Comparison of ENCODE assay signal across 13 cellular contexts in the genomic region with DNA sequence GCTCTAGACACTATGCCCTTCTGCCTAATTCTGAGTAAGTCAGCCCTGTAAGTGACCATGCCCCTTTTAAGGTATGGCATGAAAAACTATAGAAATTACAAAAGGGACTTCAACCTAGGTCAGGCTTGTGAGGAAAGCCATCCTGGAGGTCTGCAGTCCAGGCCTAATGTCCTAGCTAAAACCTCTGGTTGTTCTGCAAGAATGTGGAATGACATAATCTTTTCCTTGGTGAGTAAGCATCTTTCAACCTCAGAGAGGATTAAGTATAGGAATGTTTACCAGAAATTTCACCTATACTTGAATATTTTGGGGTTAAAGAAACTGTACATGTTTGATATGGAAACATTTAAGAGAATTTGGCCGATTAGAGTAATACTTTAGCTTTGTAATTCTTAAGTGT. TPM values are rescaled to one million over a fixed set of nuclear protein-coding genes. Genes with fewer than 3 reads are reported as not detected.
DNase-seq lines count a peak whose midpoint lies in the region; ATAC-seq and TF ChIP-seq lines count a peak whose summit lies in the region.
"Had no signal": no experiment of that assay in that cellular context is flagged by ENCODE, and none has a peak within 500 bp of the region (broad histone marks: within the 10 kb centered on the region; RNA-seq: fewer than 3 reads in every experiment).

No MANE protein-coding gene starts in this region.

- H2BK12ac ChIP-seq in trophoblast cell (ENCODE audit: low read length), result no peak overlapping the region

- H4K91ac ChIP-seq in trophoblast cell (ENCODE audit: low read depth, low read length), result no peak overlapping the region

- peaks cover 15% of the 10 kb centered on the region for H3K4me1 Mint-ChIP-seq in activated T-cell treated with anti-CD3 and anti-CD28 coated beads, Interleukin-2, amount 50 U/mL, for 4 hours (ENCODE audit: low read depth)

- POLR2A ChIA-PET in Panc1 (lab: Charles Lee), result interaction anchor here (0.6 kb wide), 1 partner anchor 132 kb away, joined by 3 read pairs; no protein-coding TSS in a partner anchor

- H3K4me1 ChIP-seq in Panc1 (ENCODE audit: control insufficient read depth, insufficient read depth, low read length), result peaks cover 19% of the 10 kb centered on the region
- H3K4me1 ChIP-seq in trophoblast cell (ENCODE audit: control insufficient read depth in 1 of 2, insufficient read depth in 2 of 2, low read length in 2 of 2), result peaks cover 0 to 5% of the 10 kb centered on the region in 2 experiments

- no peak overlapping the region for H3K18ac ChIP-seq in trophoblast cell (ENCODE audit: low read length)

- in situ Hi-C loops in Panc1 (cut with HindIII; ENCODE audit: low pct_unique_long_range_greater_than_20kb, low sequenced_read_pairs), result no loop called here

- H3K4me2 ChIP-seq in trophoblast cell (ENCODE audit: low read length), result no peak overlapping the region

- H3K36me3 ChIP-seq in Panc1 (ENCODE audit: control insufficient read depth, insufficient read depth, low read length) (no peaks in the 10 kb centered on the region), trophoblast cell (ENCODE audit: control insufficient read depth in 1 of 2, insufficient read depth in 2 of 2, low read length in 2 of 2) (no peaks in the 10 kb centered on the region)

- H2AK5ac ChIP-seq in trophoblast cell (ENCODE audit: low read length), result no peak overlapping the region

- no peak overlapping the region for H2AFZ ChIP-seq in trophoblast cell (ENCODE audit: insufficient read depth, low read length, poor library complexity)

- H4K8ac ChIP-seq in trophoblast cell (ENCODE audit: low read depth, low read length), result no peak overlapping the region

- H3K27me3 Mint-ChIP-seq in activated T-cell treated with anti-CD3 and anti-CD28 coated beads, Interleukin-2, amount 50 U/mL, for 4 hours (ENCODE audit: low read depth), result no peaks in the 10 kb centered on the region

- no peak overlapping the region for H3K14ac ChIP-seq in trophoblast cell (ENCODE audit: low read length)

- H3K4ac ChIP-seq in trophoblast cell (ENCODE audit: low read depth, low read length), result no peak overlapping the region

- no CpG with 5 or more reads among the region's 1 CpG for WGBS in trophoblast cell (ENCODE audit: extremely low coverage, insufficient coverage, insufficient read length)

- no peaks in the 10 kb centered on the region for H3K9me3 ChIP-seq in Panc1 (ENCODE audit: control insufficient read depth, insufficient read depth, low read depth, low read length)
- no peaks in the 10 kb centered on the region for H3K9me3 ChIP-seq in trophoblast cell (ENCODE audit: insufficient read depth, low read depth, low read length)

- H3K23ac ChIP-seq in trophoblast cell (ENCODE audit: low read length), result no peak overlapping the region

- peak; percentile 75 for DNase-seq in EL
- no peak for DNase-seq in Panc1 (ENCODE audit: low read depth, low spot score)
- DNase-seq in trophoblast cell, result peak in 1 of 2 donors; percentile 39
- DNase-seq in activated naive CD4-positive, alpha-beta T cell treated with Interleukin-2 at 50 U/mL for 16 hours, result no peak
- no peak for DNase-seq in NCI-H2107 treated with DMSO at 0.1 percent for 48 hours (lab: John Stamatoyannopoulos, UW; ENCODE audit: unreplicated experiment)
- DNase-seq in activated T-cell treated with anti-CD3 and anti-CD28 coated beads, Interleukin-2, amount 50 U/mL, for 4 hours, result no peak
- no peak for DNase-seq in NCI-H2029 treated with DMSO at 0.1 percent for 48 hours (lab: John Stamatoyannopoulos, UW)
- DNase-seq: amygdala; Calu3; left colon; nucleus accumbens; stimulated activated CD4-positive, alpha-beta T cell treated with anti-CD3 and anti-CD28 coated beads, Interleukin-4, amount 100 ng/mL, for 4 hours had no signal

- no peak overlapping the region for H2BK5ac ChIP-seq in trophoblast cell (ENCODE audit: low read depth, low read length, poor library complexity)

- H3K4me3 ChIP-seq in Panc1 (ENCODE audit: low read depth in 2 of 2, low read length in 2 of 2) (no peak overlapping the region), trophoblast cell (ENCODE audit: low read depth, low read length) (no peak overlapping the region)

- intact Hi-C loops in Panc1 (cut with micrococcal nuclease; ENCODE audit: unreplicated experiment), result no loop called here

- no TSS peak for BruUV-seq in Panc1 (replicated peaks; lab: Mats Ljungman, UMichigan)

- no peak overlapping the region for H4K12ac ChIP-seq in trophoblast cell (ENCODE audit: low read depth, low read length)

- CTCF ChIA-PET in Panc1 (lab: Charles Lee), result interaction anchor here (0.6 kb wide), 1 partner anchor 70 kb away, joined by 4 read pairs; no protein-coding TSS in a partner anchor

- no peaks in the 10 kb centered on the region for H3K79me2 ChIP-seq in trophoblast cell (ENCODE audit: control insufficient read depth, insufficient read depth, low read length, poor library complexity)

- 0 out of 2 replicates have a peak, but pooled peaks have one; percentile 54 for ATAC-seq in Panc1
- peak; percentile 41 for ATAC-seq in esophagus mucosa
- ATAC-seq in activated T-cell treated with anti-CD3 and anti-CD28 coated beads, Interleukin-2, amount 50 U/mL, for 4 hours, result no peak
- ATAC-seq: left colon had no signal

- no peak overlapping the region for H2BK120ac ChIP-seq in trophoblast cell (ENCODE audit: insufficient read depth, low read length, poor library complexity)

- no peak overlapping the region for H3K9ac ChIP-seq in trophoblast cell (ENCODE audit: low read length)

- TF ChIP-seq CTCF in Panc1 (IDR thresholded peaks at IDR 0.05), result no peak

- no peak overlapping the region for H3K4me3 Mint-ChIP-seq in activated T-cell treated with anti-CD3 and anti-CD28 coated beads, Interleukin-2, amount 50 U/mL, for 4 hours

- no peaks in the 10 kb centered on the region for H3K36me3 Mint-ChIP-seq in activated T-cell treated with anti-CD3 and anti-CD28 coated beads, Interleukin-2, amount 50 U/mL, for 4 hours (ENCODE audit: insufficient read depth)

- peak overlapping the region; percentile 46; the same call in 1 of the 2 replicates for H3K27ac ChIP-seq in Panc1 (ENCODE audit: low read length)
- peak overlapping the region; percentile 50 for H3K27ac ChIP-seq in trophoblast cell (ENCODE audit: low read depth, low read length)

- H3K79me1 ChIP-seq in trophoblast cell (ENCODE audit: low read length), result peaks cover 2% of the 10 kb centered on the region

- peaks cover 10% of the 10 kb centered on the region for H3K9me3 Mint-ChIP-seq in activated T-cell treated with anti-CD3 and anti-CD28 coated beads, Interleukin-2, amount 50 U/mL, for 4 hours

- H3K27me3 ChIP-seq in Panc1 (ENCODE audit: control insufficient read depth, insufficient read depth, low read length) (no peaks in the 10 kb centered on the region), trophoblast cell (ENCODE audit: insufficient read depth, low read length) (no peaks in the 10 kb centered on the region)

RNA-seq across cellular contexts. Expression of a gene that starts 23.8 kb away (rescaled TPM):
- total RNA-seq in Panc1 (2021; ENCODE audit: unreplicated experiment) (2.6 TPM), esophagus mucosa (15.4 TPM)
- polyA plus RNA-seq in Panc1 (2012; ENCODE audit: insufficient read length), result 0.73 TPM
- polyA plus RNA-seq in trophoblast cell (2013), result 1.0 and 1.3 TPM in 2 replicates
- 1 to 10 TPM; 4.2 to 5.6 (median 5.0) TPM for total RNA-seq in activated T-cell treated with anti-CD3 and anti-CD28 coated beads, Interleukin-2, amount 50 U/mL, for 4 hours

Comparison
In these comparisons a context has a peak if more than half of its experiments do, and no peak if none do; other contexts are left out.
1. ATAC-seq: peak in Panc1 (single experiment) and esophagus mucosa (single experiment); none in activated T-cell treated with anti-CD3 and anti-CD28 coated beads, Interleukin-2, amount 50 U/mL, for 4 hours (0 of 2).